ENCODE assay signal across 18 cellular contexts in genomic region chr4:20490734-20491133, GRCh38.
A peak's percentile ranks its signal among the peaks of the same experiment; 100 is the strongest.
DNase-seq lines count a peak whose midpoint lies in the region; ATAC-seq and TF ChIP-seq lines count a peak whose summit lies in the region.
"Had no signal": no experiment of that assay in that cellular context is flagged by ENCODE, and none has a peak within 500 bp of the region (broad histone marks: within the 10 kb centered on the region; RNA-seq: fewer than 3 reads in every experiment).

No MANE protein-coding gene starts in this region.

- CTCF ChIA-PET in WTC11 (lab: Charles Lee) = interaction anchor here (1.5 to 1.6 kb wide), 2 partner anchors 10 to 194 kb away, joined by 4 to 5 read pairs; no protein-coding TSS in a partner anchor

- no peaks in the 10 kb centered on the region for H3K9me3 Mint-ChIP-seq in GM23338
- no peaks in the 10 kb centered on the region for H3K9me3 Mint-ChIP-seq in WTC11
- H3K9me3 Mint-ChIP-seq in glutamatergic neuron (ENCODE audit: unreplicated experiment) = no peaks in the 10 kb centered on the region

- peak; percentile 47 for ATAC-seq in GM23338
- ATAC-seq in WTC11 = peak; percentile 69
- ATAC-seq in GM18868 (IDR thresholded peaks at IDR 0.05; ENCODE audit: unreplicated experiment) = no peak
- ATAC-seq: Panc1 had no signal

- H3K79me2 ChIP-seq in GM23338 (replicated peaks; ENCODE audit: insufficient read depth) = no peaks in the 10 kb centered on the region

- no peaks in the 10 kb centered on the region for H3K27me3 ChIP-seq in BE2C
- no peaks in the 10 kb centered on the region for H3K27me3 ChIP-seq in GM23338 (ENCODE audit: insufficient read depth)

- H4K20me1 ChIP-seq in GM23338 (replicated peaks; ENCODE audit: insufficient read depth) = no peaks in the 10 kb centered on the region

- no peaks in the 10 kb centered on the region for H3K27me3 Mint-ChIP-seq in GM23338 (ENCODE audit: insufficient read depth, low read depth, poor library complexity)
- H3K27me3 Mint-ChIP-seq in WTC11 (ENCODE audit: low read depth) = no peaks in the 10 kb centered on the region
- H3K27me3 Mint-ChIP-seq in glutamatergic neuron (ENCODE audit: unreplicated experiment) = peaks cover 2% of the 10 kb centered on the region
- H3K27me3 Mint-ChIP-seq: CD4-positive, CD25-positive, alpha-beta regulatory T cell had no signal

- no peaks in the 10 kb centered on the region for H3K9me2 ChIP-seq in GM23338 (ENCODE audit: insufficient read depth)

- H3K27ac Mint-ChIP-seq in GM23338 = no peak overlapping the region
- H3K27ac Mint-ChIP-seq in WTC11 = no peak overlapping the region
- H3K27ac Mint-ChIP-seq in glutamatergic neuron (ENCODE audit: unreplicated experiment) = no peak overlapping the region
- H3K27ac Mint-ChIP-seq: CD4-positive, CD25-positive, alpha-beta regulatory T cell had no signal

- H3K4me2 ChIP-seq in GM23338 = no peak overlapping the region

- H3K4me3 Mint-ChIP-seq in GM23338 (no peak overlapping the region), WTC11 (no peak overlapping the region), glutamatergic neuron (ENCODE audit: unreplicated experiment) (no peak overlapping the region)
- H3K4me3 Mint-ChIP-seq: CD4-positive, CD25-positive, alpha-beta regulatory T cell had no signal

- H3K36me3 Mint-ChIP-seq in GM23338 (ENCODE audit: low read depth) = no peaks in the 10 kb centered on the region
- H3K36me3 Mint-ChIP-seq in WTC11 = no peaks in the 10 kb centered on the region
- H3K36me3 Mint-ChIP-seq in glutamatergic neuron (ENCODE audit: unreplicated experiment) = no peaks in the 10 kb centered on the region
- H3K36me3 Mint-ChIP-seq: CD4-positive, CD25-positive, alpha-beta regulatory T cell had no signal

- H3K9me3 ChIP-seq in BE2C = no peaks in the 10 kb centered on the region
- H3K9me3 ChIP-seq: Caco-2 had no signal

- POLR2A ChIA-PET in WTC11 (lab: Charles Lee) = no interaction called here

- H3K4me1 Mint-ChIP-seq in GM23338 = no peaks in the 10 kb centered on the region
- H3K4me1 Mint-ChIP-seq in WTC11 = no peaks in the 10 kb centered on the region
- no peaks in the 10 kb centered on the region for H3K4me1 Mint-ChIP-seq in glutamatergic neuron (ENCODE audit: low read depth, unreplicated experiment)
- H3K4me1 Mint-ChIP-seq: CD4-positive, CD25-positive, alpha-beta regulatory T cell had no signal

- H3K4me1 ChIP-seq in BE2C (no peaks in the 10 kb centered on the region), GM23338 (ENCODE audit: insufficient read depth) (no peaks in the 10 kb centered on the region)
- H3K4me1 ChIP-seq: Caco-2 had no signal

- H3K27ac ChIP-seq in GM23338 (ENCODE audit: low read depth) = no peak overlapping the region
- H3K27ac ChIP-seq: SK-N-MC had no signal

- peak; percentile 51 for TF ChIP-seq CTCF in BE2C (IDR thresholded peaks at IDR 0.05; ENCODE audit: low read depth, low read length)
- 0 out of 4 replicates have a peak, but pooled peaks have one; percentile 1 to 14 for TF ChIP-seq CTCF in GM23338 (conservative IDR thresholded peaks at IDR 0.05; ENCODE audit: low read depth in 2 of 2)
- TF ChIP-seq CTCF in WTC11 (IDR thresholded peaks at IDR 0.05) = no peak
- peak; percentile 11 for TF ChIP-seq CTCF in glutamatergic neuron (IDR thresholded peaks at IDR 0.05; ENCODE audit: partially characterized antibody, unreplicated experiment)

- H3K36me3 ChIP-seq in BE2C (no peaks in the 10 kb centered on the region), GM23338 (ENCODE audit: insufficient read depth) (no peaks in the 10 kb centered on the region)

- H3F3A ChIP-seq in GM23338 (replicated peaks; ENCODE audit: low read depth) = no peaks in the 10 kb centered on the region

- DNase-seq in BE2C = peak; percentile 38
- DNase-seq in GM23338 (ENCODE audit: low spot score) = peak; percentile 28
- no peak for DNase-seq in WTC11 (ENCODE audit: low spot score)
- DNase-seq in glutamatergic neuron = no peak
- DNase-seq in NCI-H2107 treated with DMSO at 0.1 percent for 48 hours (lab: John Stamatoyannopoulos, UW; ENCODE audit: unreplicated experiment) = no peak
- DNase-seq in pons (ENCODE audit: low spot score) = no peak
- DNase-seq: ACHN; AML-193; Caco-2; CD4-positive, CD25-positive, alpha-beta regulatory T cell; DMS53; HCEC 1CT; NCI-H1436 treated with DMSO at 0.1 percent for 48 hours; NCI-H2029 treated with DMSO at 0.1 percent for 48 hours; NCI-H748 treated with DMSO at 0.1 percent for 48 hours had no signal

- H3K4me3 ChIP-seq in BE2C (ENCODE audit: low read depth, low read length) (no peak overlapping the region), GM23338 (no peak overlapping the region)
- H3K4me3 ChIP-seq: SK-N-MC had no signal

- H2AFZ ChIP-seq in GM23338 = no peak overlapping the region

TF ChIP-seq in GM23338, 12 proteins besides CTCF, POLR2A, EP300 and RAD21 (continues in another document):
- no peak for TF ChIP-seq POLR2AphosphoS5 (IDR thresholded peaks at IDR 0.05; ENCODE audit: low read depth)
- TF ChIP-seq NANOG (IDR thresholded peaks at IDR 0.05; ENCODE audit: borderline replicate concordance) = no peak
- no peak for TF ChIP-seq EZH2phosphoT487 (IDR thresholded peaks at IDR 0.05; ENCODE audit: unreplicated experiment)
- no peak for TF ChIP-seq REST (IDR thresholded peaks at IDR 0.05; ENCODE audit: unreplicated experiment)
- no peak for TF ChIP-seq ZNF331 (CRISPR knock-in tag; IDR thresholded peaks at IDR 0.05; ENCODE audit: low read depth)
- no peak for TF ChIP-seq JUNB (IDR thresholded peaks at IDR 0.05; ENCODE audit: unreplicated experiment)
- no peak for TF ChIP-seq ZNF114 (CRISPR knock-in tag; IDR thresholded peaks at IDR 0.05)

TF ChIP-seq in WTC11, 78 proteins besides CTCF, POLR2A, EP300 and RAD21 (continues in another document):
- no peak for TF ChIP-seq MXD4 (CRISPR knock-in tag; IDR thresholded peaks at IDR 0.05; ENCODE audit: borderline replicate concordance)
- no peak for TF ChIP-seq CDX4 (CRISPR knock-in tag; IDR thresholded peaks at IDR 0.05; ENCODE audit: borderline replicate concordance)
- no peak for TF ChIP-seq NR2C2 (CRISPR knock-in tag; IDR thresholded peaks at IDR 0.05)
- TF ChIP-seq PRDM15 (CRISPR knock-in tag; IDR thresholded peaks at IDR 0.05) = no peak
- no peak for TF ChIP-seq RELA (CRISPR knock-in tag; IDR thresholded peaks at IDR 0.05; ENCODE audit: borderline replicate concordance)
- no peak for TF ChIP-seq CREB1 (CRISPR knock-in tag; IDR thresholded peaks at IDR 0.05)
- no peak for TF ChIP-seq TCF7 (CRISPR knock-in tag; IDR thresholded peaks at IDR 0.05; ENCODE audit: low read depth)
- no peak for TF ChIP-seq NFYB (CRISPR knock-in tag; conservative IDR thresholded peaks at IDR 0.05; ENCODE audit: low read depth)
- TF ChIP-seq JUN (CRISPR knock-in tag; IDR thresholded peaks at IDR 0.05) = no peak
- no peak for TF ChIP-seq ELF4 (CRISPR knock-in tag; IDR thresholded peaks at IDR 0.05; ENCODE audit: low read depth)

Comparison
In these comparisons a context has a peak if more than half of its experiments do, and no peak if none do; other contexts are left out.
1. DNase-seq: peak in BE2C (single experiment) and GM23338 (single experiment); none in WTC11 (single experiment), glutamatergic neuron (single experiment), NCI-H2107 treated with DMSO at 0.1 percent for 48 hours (single experiment) and pons (single experiment).